Comparison of ENCODE assay signal across 8 cellular contexts in genomic region chr1:210293191-210293607, GRCh38. TPM values are rescaled to one million over a fixed set of nuclear protein-coding genes. Genes with fewer than 3 reads are reported as not detected.
A peak's percentile ranks its signal among the peaks of the same experiment; 100 is the strongest.
DNase-seq lines count a peak whose midpoint lies in the region; ATAC-seq and TF ChIP-seq lines count a peak whose summit lies in the region.

No MANE protein-coding gene starts in this region.

- no peak for TF ChIP-seq CTCF in AG09309 (IDR thresholded peaks at IDR 0.05; ENCODE audit: control insufficient read depth, insufficient read depth, low read depth, low read length, missing control alignments)
- no peak for TF ChIP-seq CTCF in fibroblast of villous mesenchyme (IDR thresholded peaks at IDR 0.05; ENCODE audit: insufficient read depth, low read depth, low read length)
- TF ChIP-seq CTCF in omental fat pad (IDR thresholded peaks at IDR 0.05), result no peak

- ATAC-seq in omental fat pad (ENCODE audit: low FRiP score) (peak; percentile 52), HG02852 (IDR thresholded peaks at IDR 0.05; ENCODE audit: unreplicated experiment) (no peak), GM21576 (IDR thresholded peaks at IDR 0.05; ENCODE audit: unreplicated experiment) (no peak)

- H3K4me3 ChIP-seq in AG09309 (ENCODE audit: control insufficient read depth, low read depth, low read length) (peak overlapping the region; percentile 37), fibroblast of villous mesenchyme (ENCODE audit: low read depth, low read length) (no peak overlapping the region)

- DNase-seq in AG09309 (ENCODE audit: low read depth) (peak; percentile 79), RPMI7951 (ENCODE audit: low read depth) (peak; percentile 96), fibroblast of villous mesenchyme (ENCODE audit: low read depth) (peak; percentile 50), omental fat pad (ENCODE audit: low spot score) (no peak), ecto neural progenitor cell (ENCODE audit: low spot score) (no peak), pons (ENCODE audit: low spot score) (no peak)

RNA-seq across cellular contexts. Expression of gene HHAT, which starts 35.5 kb away (rescaled TPM):
- 3.1 and 4.2 TPM in 2 replicates for total RNA-seq in RPMI7951 (2014; rRNA removed; shearing (Covaris generic))
- 9.0 and 15.1 TPM in 2 replicates for total RNA-seq in fibroblast of villous mesenchyme
- 1 to 10 TPM; 3.4 to 7.8 (median 4.6) TPM for total RNA-seq in omental fat pad

Comparison
In these comparisons a context has a peak if more than half of its experiments do, and no peak if none do; other contexts are left out.
1. DNase-seq: peak in AG09309 (single experiment), RPMI7951 (single experiment) and fibroblast of villous mesenchyme (single experiment); none in omental fat pad (single experiment), ecto neural progenitor cell (single experiment) and pons (single experiment).